Comparison of ENCODE assay signal across 25 cellular contexts in the genomic region with DNA sequence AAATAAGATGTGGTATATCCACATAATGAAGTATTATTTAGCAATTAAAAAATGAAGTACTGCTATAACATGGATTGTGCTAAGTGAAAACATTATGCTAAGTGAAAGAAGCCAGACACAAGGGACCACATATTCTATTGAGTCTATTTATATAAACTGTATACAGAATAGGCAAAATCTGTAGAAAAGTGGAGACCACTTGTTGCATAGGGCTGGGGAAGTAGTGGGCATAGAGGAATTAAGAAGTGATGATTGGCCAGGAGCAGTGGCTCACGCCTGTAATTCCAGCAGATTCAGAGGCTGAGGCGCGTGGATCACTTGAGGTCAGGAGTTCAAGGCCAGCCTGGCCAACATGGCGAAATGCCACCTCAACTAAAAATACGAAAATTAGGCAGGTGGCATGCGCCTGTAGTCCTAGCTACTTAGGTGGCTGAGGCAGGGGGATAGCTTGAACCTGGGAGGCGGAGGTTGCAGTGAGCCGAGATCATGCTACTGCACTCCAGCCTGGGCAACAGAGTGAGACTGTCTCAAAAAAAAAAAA.
DNase-seq lines count a peak whose midpoint lies in the region; ATAC-seq and TF ChIP-seq lines count a peak whose summit lies in the region.
"Had no signal": no experiment of that assay in that cellular context is flagged by ENCODE, and none has a peak within 500 bp of the region (broad histone marks: within the 10 kb centered on the region; RNA-seq: fewer than 3 reads in every experiment).

No MANE protein-coding gene starts in this region.

- no peak for TF ChIP-seq CTCF in right atrium auricular region (IDR thresholded peaks at IDR 0.05)
- no peak for TF ChIP-seq CTCF in dorsolateral prefrontal cortex (IDR thresholded peaks at IDR 0.05 in 54 of 56, conservative IDR thresholded peaks at IDR 0.05 in 2 of 56; ENCODE audit: low read depth in 1 of 56, partially characterized antibody in 56 of 56)
- no peak for TF ChIP-seq CTCF in gastrocnemius medialis (IDR thresholded peaks at IDR 0.05 in 4 of 5, conservative IDR thresholded peaks at IDR 0.05 in 1 of 5)

- H3K27ac ChIP-seq in right atrium auricular region = peak overlapping the region; percentile 47 to 86
- H3K27ac ChIP-seq in dorsolateral prefrontal cortex = peak overlapping the region in 33 of 59 donors; percentile 5 to 94 (median 49)
- H3K27ac ChIP-seq in gastrocnemius medialis = peak overlapping the region; percentile 56 to 86 (median 64)
- H3K27ac ChIP-seq: C4-2B had no signal

- in situ Hi-C loops in gastrocnemius medialis (cut with MboI; ENCODE audit: low sequenced_read_pairs in 4 of 4) = loop anchor here in 3 of 4 donors (5.0 to 25.0 kb wide), 3 partner anchors 157 to 292 kb away; partner anchors contain the start of gene APOL6 (in 1 of the 3)
- in situ Hi-C loops in HAP-1 (cut with MboI; ENCODE audit: low sequenced_read_pairs) = loop anchor here (10.0 kb wide), 1 partner anchor 284 kb away; no protein-coding TSS in a partner anchor

- no peaks in the 10 kb centered on the region for H3K9me3 Mint-ChIP-seq in activated naive CD4-positive, alpha-beta T cell treated with anti-CD3 and anti-CD28 coated beads for 36 hours
- H3K9me3 Mint-ChIP-seq: CD8-positive, alpha-beta T cell had no signal

- H3K4me1 ChIP-seq in right atrium auricular region (peaks cover 0 to 82% of the 10 kb centered on the region in 2 donors), gastrocnemius medialis (peaks cover 59 to 68% of the 10 kb centered on the region in 2 donors), HAP-1 (peaks cover 31% of the 10 kb centered on the region)

- CTCF ChIA-PET in activated naive CD4-positive, alpha-beta T cell treated with anti-CD3 and anti-CD28 coated beads for 36 hours (lab: Charles Lee) = interaction anchor here (0.6 to 1.5 kb wide), 2 partner anchors 38 to 568 kb away, joined by 3 to 5 read pairs; no protein-coding TSS in a partner anchor

- H3K27me3 ChIP-seq in right atrium auricular region = no peaks in the 10 kb centered on the region
- no peaks in the 10 kb centered on the region for H3K27me3 ChIP-seq in dorsolateral prefrontal cortex
- no peaks in the 10 kb centered on the region for H3K27me3 ChIP-seq in gastrocnemius medialis
- no peaks in the 10 kb centered on the region for H3K27me3 ChIP-seq in HAP-1 (ENCODE audit: low read depth)

- no peaks in the 10 kb centered on the region for H3K27me3 Mint-ChIP-seq in activated naive CD4-positive, alpha-beta T cell treated with anti-CD3 and anti-CD28 coated beads for 36 hours (ENCODE audit: low read depth)

- intact Hi-C loops in Right ventricle myocardium superior (cut with DNase I) = loop anchor here (5.0 kb wide), 1 partner anchor 162 kb away; no protein-coding TSS in a partner anchor
- intact Hi-C loops in dorsolateral prefrontal cortex (cut with DNase I) = loop anchor here (5.0 to 10.0 kb wide), 3 partner anchors 106 to 294 kb away; partner anchors contain the start of gene RBFOX2 (in 1 of the 2)
- intact Hi-C loops in gastrocnemius medialis (cut with DNase I; ENCODE audit: low total_unique reads) = loop anchor here (5.0 kb wide), 1 partner anchor 332 kb away; no protein-coding TSS in a partner anchor
- intact Hi-C loops in head of caudate nucleus (cut with DNase I) = no loop called here
- intact Hi-C loops in activated naive CD4-positive, alpha-beta T cell treated with anti-CD3 and anti-CD28 coated beads for 36 hours (cut with micrococcal nuclease) = no loop called here

- no peak overlapping the region for H3K4me3 Mint-ChIP-seq in activated naive CD4-positive, alpha-beta T cell treated with anti-CD3 and anti-CD28 coated beads for 36 hours
- H3K4me3 Mint-ChIP-seq: B cell; CD8-positive, alpha-beta T cell had no signal

- H3K9me3 ChIP-seq in right atrium auricular region = no peaks in the 10 kb centered on the region
- H3K9me3 ChIP-seq in gastrocnemius medialis = no peaks in the 10 kb centered on the region
- H3K9me3 ChIP-seq in HAP-1 = no peaks in the 10 kb centered on the region
- H3K9me3 ChIP-seq: Caco-2 had no signal

- DNase-seq in right atrium auricular region (ENCODE audit: low spot score) (no peak), Right ventricle myocardium superior (no peak), dorsolateral prefrontal cortex (no peak), gastrocnemius medialis (no peak), HAP-1 (ENCODE audit: low spot score in 2 of 2) (no peak), head of caudate nucleus (no peak)
- no peak for DNase-seq in activated naive CD4-positive, alpha-beta T cell treated with anti-CD3 and anti-CD28 coated beads for 36 hours
- DNase-seq: Caco-2; CD8-positive, alpha-beta T cell; EL; GDM1; GOT3; HCEC 1CT; IMR-90; KG1; MM.1S; NCI-H1694; NCI-H2029 treated with DMSO at 0.1 percent for 48 hours; NCI-H2227 treated with DMSO at 0.1 percent for 48 hours; NCI-H526 treated with DMSO at 0.1 percent for 48 hours; RPMI8226; SHP77 treated with DMSO at 0.1 percent for 48 hours had no signal

- no peak for TF ChIP-seq POLR2A in gastrocnemius medialis (IDR thresholded peaks at IDR 0.05)

- peaks cover 19% of the 10 kb centered on the region for H3K4me1 Mint-ChIP-seq in activated naive CD4-positive, alpha-beta T cell treated with anti-CD3 and anti-CD28 coated beads for 36 hours (ENCODE audit: low read depth)

- H3K36me3 Mint-ChIP-seq in activated naive CD4-positive, alpha-beta T cell treated with anti-CD3 and anti-CD28 coated beads for 36 hours (ENCODE audit: low read depth) = no peaks in the 10 kb centered on the region
- H3K36me3 Mint-ChIP-seq: CD8-positive, alpha-beta T cell had no signal

- no peak overlapping the region for H3K4me3 ChIP-seq in right atrium auricular region
- H3K4me3 ChIP-seq in dorsolateral prefrontal cortex = no peak overlapping the region
- no peak overlapping the region for H3K4me3 ChIP-seq in gastrocnemius medialis
- no peak overlapping the region for H3K4me3 ChIP-seq in HAP-1
- H3K4me3 ChIP-seq: GM12878 had no signal

- H3K36me3 ChIP-seq in right atrium auricular region (no peaks in the 10 kb centered on the region), gastrocnemius medialis (no peaks in the 10 kb centered on the region), HAP-1 (replicated peaks) (no peaks in the 10 kb centered on the region)

- ATAC-seq in Right ventricle myocardium superior (ENCODE audit: poor library complexity) (no peak), gastrocnemius medialis (no peak)
- ATAC-seq: CD8-positive, alpha-beta T cell; GM12878 had no signal

- no peak overlapping the region for H3K27ac Mint-ChIP-seq in activated naive CD4-positive, alpha-beta T cell treated with anti-CD3 and anti-CD28 coated beads for 36 hours
- H3K27ac Mint-ChIP-seq: B cell; CD8-positive, alpha-beta T cell had no signal

Comparison
In these comparisons a context has a peak if more than half of its experiments do, and no peak if none do; other contexts are left out.
1. intact Hi-C loops: an anchor here in Right ventricle myocardium superior (5.0 kb wide), dorsolateral prefrontal cortex (5.0 to 10.0 kb wide) and gastrocnemius medialis (5.0 kb wide); none called in head of caudate nucleus and activated naive CD4-positive, alpha-beta T cell treated with anti-CD3 and anti-CD28 coated beads for 36 hours.